Comparison of ENCODE assay signal across 8 cellular contexts in genomic region chr14:23953464-23954278, GRCh38. TPM values are rescaled to one million over a fixed set of nuclear protein-coding genes. Genes with fewer than 3 reads are reported as not detected.
DNase-seq lines count a peak whose midpoint lies in the region; TF ChIP-seq lines count a peak whose summit lies in the region.

Gene DHRS4, plus strand, starts transcription at chr14:23953770. Its CDS starts 19 bp downstream, at chr14:23953789.

- no peaks in the 10 kb centered on the region for H3K9me2 ChIP-seq in neural cell (ENCODE audit: insufficient read depth, low read length)

- H3K4me1 ChIP-seq in stomach, result peaks cover 18 to 30% (median 22%) of the 10 kb centered on the region in 4 donors

- TF ChIP-seq EP300 in neural cell (conservative IDR thresholded peaks at IDR 0.05; ENCODE audit: poor library complexity, severe bottlenecking) (peak; percentile 6), stomach (IDR thresholded peaks at IDR 0.05) (no peak)

- H3K27me3 ChIP-seq in neural cell (ENCODE audit: insufficient read depth, low read depth, low read length), result no peaks in the 10 kb centered on the region
- H3K27me3 ChIP-seq in stomach, result no peaks in the 10 kb centered on the region

- intact Hi-C loops in stomach (cut with DNase I; ENCODE audit: low total_unique reads), result no loop called here

- TF ChIP-seq POLR2A in Raji (IDR thresholded peaks at IDR 0.05; ENCODE audit: insufficient read depth, low read depth, low read length) (peak; percentile 81), stomach (IDR thresholded peaks at IDR 0.05) (peak in 1 of 4 donors; percentile 17)

- H3K4me2 ChIP-seq in neural cell (ENCODE audit: low read length), result peak within 1 kb of the TSS; percentile 39

- peak within 1 kb of the TSS; percentile 90 for H2AFZ ChIP-seq in neural cell (ENCODE audit: low read depth, low read length)

- 0 to 1% (median 0%) methylated on average over 17 to 44 of the region's 44 CpGs for WGBS in stomach, 5 donors

- DNase-seq in ELR (ENCODE audit: low read depth), result peak; percentile 85
- DNase-seq in H4 (ENCODE audit: low spot score), result peak; percentile 77
- peak; percentile 83 for DNase-seq in LoVo (ENCODE audit: low spot score)
- DNase-seq in activated T-helper 9 cell treated with anti-CD3 and anti-CD28 coated beads, Interleukin-2, amount 50 U/mL, for 16 hours (ENCODE audit: low read depth), result peak; percentile 64
- peak; percentile 81 for DNase-seq in fibroblast of the aortic adventitia (ENCODE audit: low read depth)
- DNase-seq in stomach, result peak; percentile 84

- no peaks in the 10 kb centered on the region for H3K79me2 ChIP-seq in neural cell (replicated peaks; ENCODE audit: insufficient read depth, low read length)

- TF ChIP-seq RAD21 in neural cell (conservative IDR thresholded peaks at IDR 0.05), result peak; percentile 78

- H3K36me3 ChIP-seq in neural cell (ENCODE audit: insufficient read depth, low read length), result no peaks in the 10 kb centered on the region
- peaks cover 4 to 17% (median 15%) of the 10 kb centered on the region in 4 donors for H3K36me3 ChIP-seq in stomach

- TF ChIP-seq CTCF in fibroblast of the aortic adventitia (IDR thresholded peaks at IDR 0.05; ENCODE audit: insufficient read depth, low read length) (peak; percentile 91), neural cell (IDR thresholded peaks at IDR 0.05; ENCODE audit: poor library complexity, severe bottlenecking) (peak; percentile 89), stomach (IDR thresholded peaks at IDR 0.05) (peak in 5 of 7 experiments; percentile 64 to 93 (median 84))

- H3K4me3 ChIP-seq in fibroblast of the aortic adventitia (ENCODE audit: low read depth, low read length) (peak within 1 kb of the TSS; percentile 89), neural cell (ENCODE audit: low read length) (peak within 1 kb of the TSS; percentile 83), stomach (peak within 1 kb of the TSS; percentile 72 to 88 (median 80))

- H3K27ac ChIP-seq in neural cell (ENCODE audit: low read length) (peak within 1 kb of the TSS; percentile 67), stomach (peak within 1 kb of the TSS; percentile 86 to 92 (median 90))

- H3K9me3 ChIP-seq in neural cell (ENCODE audit: low read length) (no peaks in the 10 kb centered on the region), stomach (no peaks in the 10 kb centered on the region)

- H4K20me1 ChIP-seq in neural cell (ENCODE audit: insufficient read depth), result no peaks in the 10 kb centered on the region

- H3F3A ChIP-seq in neural cell (ENCODE audit: insufficient read depth, low read length, poor library complexity, severe bottlenecking), result no peaks in the 10 kb centered on the region

- H3K9ac ChIP-seq in neural cell (ENCODE audit: low read length), result peak within 1 kb of the TSS; percentile 81

TF ChIP-seq in neural cell, 6 proteins besides CTCF, POLR2A, EP300 and RAD21:
- TF ChIP-seq TAF1 (IDR thresholded peaks at IDR 0.05; ENCODE audit: low read depth) (no peak), MXI1 (conservative IDR thresholded peaks at IDR 0.05; ENCODE audit: poor library complexity, severe bottlenecking) (peak; percentile 50), SMC3 (conservative IDR thresholded peaks at IDR 0.05; ENCODE audit: poor library complexity) (peak; percentile 78), EZH2 (IDR thresholded peaks at IDR 0.05; ENCODE audit: borderline replicate concordance, insufficient read depth, low read length, poor library complexity, severe bottlenecking) (no peak), POLR2AphosphoS5 (IDR thresholded peaks at IDR 0.05) (peak; percentile 84)
- TF ChIP-seq, protein P1, sequence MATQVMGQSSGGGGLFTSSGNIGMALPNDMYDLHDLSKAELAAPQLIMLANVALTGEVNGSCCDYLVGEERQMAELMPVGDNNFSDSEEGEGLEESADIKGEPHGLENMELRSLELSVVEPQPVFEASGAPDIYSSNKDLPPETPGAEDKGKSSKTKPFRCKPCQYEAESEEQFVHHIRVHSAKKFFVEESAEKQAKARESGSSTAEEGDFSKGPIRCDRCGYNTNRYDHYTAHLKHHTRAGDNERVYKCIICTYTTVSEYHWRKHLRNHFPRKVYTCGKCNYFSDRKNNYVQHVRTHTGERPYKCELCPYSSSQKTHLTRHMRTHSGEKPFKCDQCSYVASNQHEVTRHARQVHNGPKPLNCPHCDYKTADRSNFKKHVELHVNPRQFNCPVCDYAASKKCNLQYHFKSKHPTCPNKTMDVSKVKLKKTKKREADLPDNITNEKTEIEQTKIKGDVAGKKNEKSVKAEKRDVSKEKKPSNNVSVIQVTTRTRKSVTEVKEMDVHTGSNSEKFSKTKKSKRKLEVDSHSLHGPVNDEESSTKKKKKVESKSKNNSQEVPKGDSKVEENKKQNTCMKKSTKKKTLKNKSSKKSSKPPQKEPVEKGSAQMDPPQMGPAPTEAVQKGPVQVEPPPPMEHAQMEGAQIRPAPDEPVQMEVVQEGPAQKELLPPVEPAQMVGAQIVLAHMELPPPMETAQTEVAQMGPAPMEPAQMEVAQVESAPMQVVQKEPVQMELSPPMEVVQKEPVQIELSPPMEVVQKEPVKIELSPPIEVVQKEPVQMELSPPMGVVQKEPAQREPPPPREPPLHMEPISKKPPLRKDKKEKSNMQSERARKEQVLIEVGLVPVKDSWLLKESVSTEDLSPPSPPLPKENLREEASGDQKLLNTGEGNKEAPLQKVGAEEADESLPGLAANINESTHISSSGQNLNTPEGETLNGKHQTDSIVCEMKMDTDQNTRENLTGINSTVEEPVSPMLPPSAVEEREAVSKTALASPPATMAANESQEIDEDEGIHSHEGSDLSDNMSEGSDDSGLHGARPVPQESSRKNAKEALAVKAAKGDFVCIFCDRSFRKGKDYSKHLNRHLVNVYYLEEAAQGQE (IDR thresholded peaks at IDR 0.05; ENCODE audit: borderline replicate concordance), result no peak

RNA-seq across cellular contexts. Expression of gene DHRS4, which starts in this region (rescaled TPM):
- total RNA-seq in H4 (2014; rRNA removed; shearing (Covaris generic)), result 28.8 and 40.5 TPM in 2 replicates
- total RNA-seq in fibroblast of the aortic adventitia (ENCODE audit: low replicate concordance), result 21.4 and 58.4 TPM in 2 replicates
- 7.7 and 7.8 TPM in 2 replicates for polyA plus RNA-seq in neural cell
- 3.2 and 4.6 TPM in 2 replicates for polyA minus RNA-seq in neural cell
- total RNA-seq in stomach, result 100 to 1,000 TPM in 1 of 5 donors, 10 to 100 TPM in 4; 29.0 to 114 (median 34.4) TPM
- 10 to 100 TPM; 39.4 to 58.0 (median 57.7) TPM for polyA plus RNA-seq in stomach

Comparison
In these comparisons a context has a peak if more than half of its experiments do, and no peak if none do; other contexts are left out.
1. Peak in every context shown above with its lines: DNase-seq, H3K4me3 ChIP-seq and H3K27ac ChIP-seq.